In genomic region chr1:112397051-112397471, GRCh38 we compare ENCODE assay signal across 8 cellular contexts. TPM values are rescaled to one million over a fixed set of nuclear protein-coding genes. Genes with fewer than 3 reads are reported as not detected.
DNase-seq lines count a peak whose midpoint lies in the region; ATAC-seq, FAIRE-seq and TF ChIP-seq lines count a peak whose summit lies in the region.

No MANE protein-coding gene starts in this region.

- H3K36me3 ChIP-seq in gastrocnemius medialis: no peaks in the 10 kb centered on the region

- intact Hi-C loops in gastrocnemius medialis (cut with DNase I; ENCODE audit: low total_unique reads): loop anchor here (5.0 kb wide), 1 partner anchor 410 kb away; no protein-coding TSS in a partner anchor

- TF ChIP-seq POLR2A in gastrocnemius medialis (IDR thresholded peaks at IDR 0.05): no peak

- in situ Hi-C loops in gastrocnemius medialis (cut with MboI; ENCODE audit: low sequenced_read_pairs in 4 of 4): loop anchor here (10.0 to 25.0 kb wide), 3 partner anchors 218 to 315 kb away; partner anchors contain the start of genes RHOC (in 3 of the 4), PPM1J (in 2 of the 4), CAPZA1 (in 1 of the 4) and ST7L (in 1 of the 4)

- TF ChIP-seq CTCF in fibroblast of the aortic adventitia (IDR thresholded peaks at IDR 0.05; ENCODE audit: insufficient read depth, low read length): no peak
- TF ChIP-seq CTCF in gastrocnemius medialis (IDR thresholded peaks at IDR 0.05 in 4 of 5, conservative IDR thresholded peaks at IDR 0.05 in 1 of 5): no peak

- peak overlapping the region; percentile 93 for H3K4me3 ChIP-seq in GM08714 (ENCODE audit: low read length)
- peak overlapping the region; percentile 99 for H3K4me3 ChIP-seq in fibroblast of the aortic adventitia (ENCODE audit: low read depth, low read length)
- peak overlapping the region; percentile 84 to 97 (median 90) for H3K4me3 ChIP-seq in gastrocnemius medialis

- H3K4me1 ChIP-seq in gastrocnemius medialis: peaks cover 18 to 30% of the 10 kb centered on the region in 2 donors

- H3K27ac ChIP-seq in gastrocnemius medialis: peak overlapping the region in 3 of 4 donors; percentile 80 to 91 (median 86)

- H3K27me3 ChIP-seq in gastrocnemius medialis: no peaks in the 10 kb centered on the region

- no peak for ATAC-seq in gastrocnemius medialis

- DNase-seq in RCC 7860 (ENCODE audit: low spot score) (peak; percentile 18), fibroblast of the aortic adventitia (ENCODE audit: low read depth) (no peak), gastrocnemius medialis (no peak), NCI-H345 treated with DMSO at 0.1 percent for 48 hours (lab: John Stamatoyannopoulos, UW; ENCODE audit: unreplicated experiment) (no peak), OCI-M2 (lab: John Stamatoyannopoulos, UW; ENCODE audit: unreplicated experiment) (no peak), NCI-H1092 (lab: John Stamatoyannopoulos, UW) (no peak), NCI-H446 treated with DMSO at 0.1 percent for 48 hours (lab: John Stamatoyannopoulos, UW) (no peak)

- no peaks in the 10 kb centered on the region for H3K9me3 ChIP-seq in gastrocnemius medialis

- peak; percentile 25 for FAIRE-seq in RCC 7860 (lab: Jason Lieb, UNC)

RNA-seq across cellular contexts. Expression of gene CTTNBP2NL, which starts 1.0 kb away (rescaled TPM):
- total RNA-seq in fibroblast of the aortic adventitia (ENCODE audit: low replicate concordance): 24.4 and 27.0 TPM in 2 replicates
- 1 to 10 TPM; 2.6 to 7.2 (median 3.9) TPM for total RNA-seq in gastrocnemius medialis
